1 cellular context compared by ENCODE assay signal in the genomic region with DNA sequence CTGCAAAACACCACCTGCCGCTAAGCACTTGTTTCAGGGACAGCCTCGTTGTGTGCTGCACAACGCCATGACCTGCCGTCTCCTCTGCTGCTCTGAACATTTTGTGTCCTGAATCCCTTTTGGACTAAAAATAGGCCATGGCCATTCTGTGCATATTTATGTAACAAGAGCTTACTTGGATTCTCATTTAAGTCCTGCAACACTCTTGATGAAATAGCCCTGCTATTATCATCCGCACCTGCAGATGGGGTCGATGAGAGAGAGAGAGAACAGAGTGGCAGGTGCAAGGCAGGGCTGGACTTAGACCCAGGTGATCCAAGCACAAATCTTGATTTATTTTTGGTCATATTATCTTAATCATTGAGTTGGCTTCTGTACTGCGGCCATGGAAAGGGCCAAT.
TF ChIP-seq lines count a peak whose summit lies in the region.

No MANE protein-coding gene starts in this region.

TF ChIP-seq in HCT116, 20 proteins besides CTCF, POLR2A, EP300 and RAD21:
- TF ChIP-seq, protein P1, sequence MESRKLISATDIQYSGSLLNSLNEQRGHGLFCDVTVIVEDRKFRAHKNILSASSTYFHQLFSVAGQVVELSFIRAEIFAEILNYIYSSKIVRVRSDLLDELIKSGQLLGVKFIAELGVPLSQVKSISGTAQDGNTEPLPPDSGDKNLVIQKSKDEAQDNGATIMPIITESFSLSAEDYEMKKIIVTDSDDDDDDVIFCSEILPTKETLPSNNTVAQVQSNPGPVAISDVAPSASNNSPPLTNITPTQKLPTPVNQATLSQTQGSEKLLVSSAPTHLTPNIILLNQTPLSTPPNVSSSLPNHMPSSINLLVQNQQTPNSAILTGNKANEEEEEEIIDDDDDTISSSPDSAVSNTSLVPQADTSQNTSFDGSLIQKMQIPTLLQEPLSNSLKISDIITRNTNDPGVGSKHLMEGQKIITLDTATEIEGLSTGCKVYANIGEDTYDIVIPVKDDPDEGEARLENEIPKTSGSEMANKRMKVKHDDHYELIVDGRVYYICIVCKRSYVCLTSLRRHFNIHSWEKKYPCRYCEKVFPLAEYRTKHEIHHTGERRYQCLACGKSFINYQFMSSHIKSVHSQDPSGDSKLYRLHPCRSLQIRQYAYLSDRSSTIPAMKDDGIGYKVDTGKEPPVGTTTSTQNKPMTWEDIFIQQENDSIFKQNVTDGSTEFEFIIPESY (IDR thresholded peaks at IDR 0.05; ENCODE audit: extremely low read depth, insufficient replicate concordance, low read length): no peak
- TF ChIP-seq TCF7L2 (IDR thresholded peaks at IDR 0.05; ENCODE audit: borderline replicate concordance, extremely low read depth, insufficient read depth, insufficient read length): no peak
- no peak for TF ChIP-seq ELF1 (IDR thresholded peaks at IDR 0.05; ENCODE audit: borderline replicate concordance, low read depth)
- TF ChIP-seq CEBPB (IDR thresholded peaks at IDR 0.05; ENCODE audit: low read depth): no peak
- no peak for TF ChIP-seq EZH2 (IDR thresholded peaks at IDR 0.05)
- no peak for TF ChIP-seq POLR2AphosphoS5 (IDR thresholded peaks at IDR 0.05; ENCODE audit: low read depth, low read length)
- TF ChIP-seq CBX3 (IDR thresholded peaks at IDR 0.05; ENCODE audit: low read depth): no peak
- TF ChIP-seq, protein P2, sequence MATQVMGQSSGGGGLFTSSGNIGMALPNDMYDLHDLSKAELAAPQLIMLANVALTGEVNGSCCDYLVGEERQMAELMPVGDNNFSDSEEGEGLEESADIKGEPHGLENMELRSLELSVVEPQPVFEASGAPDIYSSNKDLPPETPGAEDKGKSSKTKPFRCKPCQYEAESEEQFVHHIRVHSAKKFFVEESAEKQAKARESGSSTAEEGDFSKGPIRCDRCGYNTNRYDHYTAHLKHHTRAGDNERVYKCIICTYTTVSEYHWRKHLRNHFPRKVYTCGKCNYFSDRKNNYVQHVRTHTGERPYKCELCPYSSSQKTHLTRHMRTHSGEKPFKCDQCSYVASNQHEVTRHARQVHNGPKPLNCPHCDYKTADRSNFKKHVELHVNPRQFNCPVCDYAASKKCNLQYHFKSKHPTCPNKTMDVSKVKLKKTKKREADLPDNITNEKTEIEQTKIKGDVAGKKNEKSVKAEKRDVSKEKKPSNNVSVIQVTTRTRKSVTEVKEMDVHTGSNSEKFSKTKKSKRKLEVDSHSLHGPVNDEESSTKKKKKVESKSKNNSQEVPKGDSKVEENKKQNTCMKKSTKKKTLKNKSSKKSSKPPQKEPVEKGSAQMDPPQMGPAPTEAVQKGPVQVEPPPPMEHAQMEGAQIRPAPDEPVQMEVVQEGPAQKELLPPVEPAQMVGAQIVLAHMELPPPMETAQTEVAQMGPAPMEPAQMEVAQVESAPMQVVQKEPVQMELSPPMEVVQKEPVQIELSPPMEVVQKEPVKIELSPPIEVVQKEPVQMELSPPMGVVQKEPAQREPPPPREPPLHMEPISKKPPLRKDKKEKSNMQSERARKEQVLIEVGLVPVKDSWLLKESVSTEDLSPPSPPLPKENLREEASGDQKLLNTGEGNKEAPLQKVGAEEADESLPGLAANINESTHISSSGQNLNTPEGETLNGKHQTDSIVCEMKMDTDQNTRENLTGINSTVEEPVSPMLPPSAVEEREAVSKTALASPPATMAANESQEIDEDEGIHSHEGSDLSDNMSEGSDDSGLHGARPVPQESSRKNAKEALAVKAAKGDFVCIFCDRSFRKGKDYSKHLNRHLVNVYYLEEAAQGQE (IDR thresholded peaks at IDR 0.05; ENCODE audit: low read depth): no peak
- no peak for TF ChIP-seq YY1 (IDR thresholded peaks at IDR 0.05; ENCODE audit: extremely low read depth, insufficient replicate concordance, low read depth, low read length)
- no peak for TF ChIP-seq JUND (IDR thresholded peaks at IDR 0.05)
